In the genomic region with DNA sequence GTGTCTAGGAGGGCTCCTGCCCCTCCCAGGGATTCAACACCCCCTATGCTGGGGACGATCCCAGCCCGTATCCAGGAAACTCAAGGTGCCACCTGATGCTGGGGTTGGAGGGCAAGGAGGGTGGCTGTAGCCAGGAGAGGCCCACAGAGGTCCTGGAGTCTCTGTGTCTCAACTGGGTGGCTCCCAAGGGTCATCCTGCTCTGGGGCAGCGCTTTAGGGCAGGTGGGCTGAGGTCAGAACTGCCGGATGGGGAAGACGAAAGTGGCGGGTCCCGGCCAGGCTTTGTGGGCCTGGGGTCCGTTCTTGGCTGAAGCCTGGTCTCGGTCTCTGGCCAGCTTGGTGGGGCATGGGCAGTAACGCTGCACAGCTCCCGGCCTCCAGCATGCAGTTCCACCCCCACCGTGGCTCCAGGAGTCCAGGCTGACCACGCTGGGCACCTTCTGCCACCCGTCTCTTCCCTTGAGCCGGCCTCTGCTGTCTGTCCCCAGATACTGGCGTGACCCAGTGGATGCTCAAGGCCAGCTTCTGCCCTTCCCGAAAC, we compare ENCODE assay signal across 22 cellular contexts. TPM values are rescaled to one million over a fixed set of nuclear protein-coding genes. Genes with fewer than 3 reads are reported as not detected.
"Had no signal": no experiment of that assay in that cellular context is flagged by ENCODE, and none has a peak within 500 bp of the region (broad histone marks: within the 10 kb centered on the region; RNA-seq: fewer than 3 reads in every experiment).

No MANE protein-coding gene starts in this region.

- H3K4me1 Mint-ChIP-seq: activated naive CD8-positive, alpha-beta T cell treated with anti-CD3 and anti-CD28 coated beads, Interleukin-2, amount 50 U/mL, for 24 hours; activated T-helper 17 cell treated with anti-CD3 and anti-CD28 coated beads, Interleukin-2, amount 50 U/mL, for 72 hours had no signal

- H3K4me3 Mint-ChIP-seq: activated naive CD8-positive, alpha-beta T cell treated with anti-CD3 and anti-CD28 coated beads, Interleukin-2, amount 50 U/mL, for 24 hours; activated T-helper 17 cell treated with anti-CD3 and anti-CD28 coated beads, Interleukin-2, amount 50 U/mL, for 72 hours; naive thymus-derived CD4-positive, alpha-beta T cell; stimulated activated naive CD8-positive, alpha-beta T cell treated with anti-CD3 and anti-CD28 coated beads, Interleukin-15, Interleukin-2, amounts not matched to agents 100 ng/mL and 50 ng/mL, for 24 hours; type B pancreatic cell had no signal

- H3K9me3 Mint-ChIP-seq: activated naive CD8-positive, alpha-beta T cell treated with anti-CD3 and anti-CD28 coated beads, Interleukin-2, amount 50 U/mL, for 24 hours; activated T-helper 17 cell treated with anti-CD3 and anti-CD28 coated beads, Interleukin-2, amount 50 U/mL, for 72 hours; naive thymus-derived CD4-positive, alpha-beta T cell; stimulated activated naive CD8-positive, alpha-beta T cell treated with anti-CD3 and anti-CD28 coated beads, Interleukin-15, Interleukin-2, amounts not matched to agents 100 ng/mL and 50 ng/mL, for 24 hours; type B pancreatic cell had no signal

- H3K27ac Mint-ChIP-seq: activated naive CD8-positive, alpha-beta T cell treated with anti-CD3 and anti-CD28 coated beads, Interleukin-2, amount 50 U/mL, for 24 hours; activated T-helper 17 cell treated with anti-CD3 and anti-CD28 coated beads, Interleukin-2, amount 50 U/mL, for 72 hours; naive thymus-derived CD4-positive, alpha-beta T cell; stimulated activated naive CD8-positive, alpha-beta T cell treated with anti-CD3 and anti-CD28 coated beads, Interleukin-15, Interleukin-2, amounts not matched to agents 100 ng/mL and 50 ng/mL, for 24 hours; type B pancreatic cell had no signal

- H3K4me3 ChIP-seq: breast epithelium, hepatocyte, left lung, mucosa of descending colon, prostate gland, right lobe of liver, smooth muscle cell had no signal

- H3K79me2 ChIP-seq: hepatocyte had no signal

- H3K27me3 Mint-ChIP-seq: activated T-helper 17 cell treated with anti-CD3 and anti-CD28 coated beads, Interleukin-2, amount 50 U/mL, for 72 hours had no signal

- H2AFZ ChIP-seq: hepatocyte had no signal

- H3K9me3 ChIP-seq: breast epithelium, left lung, mucosa of descending colon, prostate gland, right lobe of liver had no signal

- DNase-seq: activated CD4-positive, CD25-positive, alpha-beta regulatory T cell treated with anti-CD3 and anti-CD28 coated beads, Interleukin-2, amount 50 U/mL, for 72 hours; activated naive CD4-positive, alpha-beta T cell treated with Interleukin-2 at 50 U/mL for 16 hours; activated naive CD8-positive, alpha-beta T cell treated with anti-CD3 and anti-CD28 coated beads, Interleukin-2, amount 50 U/mL, for 24 hours; activated T-cell treated with anti-CD3 and anti-CD28 coated beads for 4 hours; dermis blood vessel endothelial cell; islet precursor cell; mucosa of descending colon; naive thymus-derived CD4-positive, alpha-beta T cell; right lobe of liver; T-helper 9 cell had no signal

- H3K4me1 ChIP-seq: breast epithelium, left lung, prostate gland, right lobe of liver had no signal

- H3K27ac ChIP-seq: breast epithelium, hepatocyte, left lung, prostate gland, right lobe of liver had no signal

- ATAC-seq: naive thymus-derived CD4-positive, alpha-beta T cell had no signal

- H3K36me3 Mint-ChIP-seq: type B pancreatic cell had no signal

- H3K27me3 ChIP-seq: hepatocyte, right lobe of liver had no signal

- H3K36me3 ChIP-seq: breast epithelium, prostate gland had no signal

- H3K4me2 ChIP-seq: hepatocyte, smooth muscle cell had no signal

RNA-seq across cellular contexts. Expression of a gene that starts 2.8 kb away (rescaled TPM):
- total RNA-seq: breast epithelium, dermis blood vessel endothelial cell, glomerular endothelial cell, hepatocyte, left lung, mucosa of descending colon, right lobe of liver had no signal
- polyA plus RNA-seq: hepatocyte; naive thymus-derived CD4-positive, alpha-beta T cell had no signal

RNA-seq across cellular contexts. Expression of a gene that starts 35.9 kb away (rescaled TPM):
- total RNA-seq: activated T-helper 17 cell treated with anti-CD3 and anti-CD28 coated beads, Interleukin-2, amount 50 U/mL, for 72 hours; aorta; breast epithelium; dermis blood vessel endothelial cell; naive thymus-derived CD4-positive, alpha-beta T cell; right lobe of liver had no signal
- polyA plus RNA-seq: aorta; naive thymus-derived CD4-positive, alpha-beta T cell had no signal

RNA-seq across cellular contexts. Expression of a gene that starts 54.5 kb away (rescaled TPM):
- total RNA-seq: aorta; cerebellum; dermis blood vessel endothelial cell; naive thymus-derived CD4-positive, alpha-beta T cell; prostate gland; right lobe of liver; temporal lobe had no signal
- polyA plus RNA-seq: aorta; naive thymus-derived CD4-positive, alpha-beta T cell had no signal
